In genomic region chr10:102984086-102984485, GRCh38 we compare ENCODE assay signal across 15 cellular contexts.
DNase-seq lines count a peak whose midpoint lies in the region; ATAC-seq and TF ChIP-seq lines count a peak whose summit lies in the region.
"Had no signal": no experiment of that assay in that cellular context is flagged by ENCODE, and none has a peak within 500 bp of the region (broad histone marks: within the 10 kb centered on the region; RNA-seq: fewer than 3 reads in every experiment).

No MANE protein-coding gene starts in this region.

- H3K4me1 ChIP-seq in HEK293 (ENCODE audit: control insufficient read depth, insufficient read depth, low read length) (peaks cover 3% of the 10 kb centered on the region; the same call in 1 of the 2 replicates), mucosa of descending colon (ENCODE audit: low read depth) (no peaks in the 10 kb centered on the region)
- H3K4me1 ChIP-seq: HAP-1 had no signal

- no peak overlapping the region for H3K4me3 Mint-ChIP-seq in activated T-helper 1 cell treated with anti-CD3 and anti-CD28 coated beads, Interleukin-12 subunit alpha, Interleukin-12 subunit beta, Interleukin-2, Interleukin-4 antibody, amounts not matched to agents 30 ng/mL and 10 ng/mL and 1 ng/mL, durations not matched to agents 14 hours and 24 hours and 36 hours
- H3K4me3 Mint-ChIP-seq: CD4-positive, CD25-positive, alpha-beta regulatory T cell; CD8-positive, alpha-beta T cell had no signal

- H3K4me3 ChIP-seq in HEK293 (ENCODE audit: low read depth, low read length) (no peak overlapping the region), mucosa of descending colon (no peak overlapping the region), coronary artery (no peak overlapping the region)
- H3K4me3 ChIP-seq: HAP-1 had no signal

- H3K9me3 ChIP-seq in HEK293 (ENCODE audit: control insufficient read depth, insufficient read depth, low read depth, low read length): no peaks in the 10 kb centered on the region
- no peaks in the 10 kb centered on the region for H3K9me3 ChIP-seq in mucosa of descending colon
- H3K9me3 ChIP-seq: Caco-2, HAP-1 had no signal

- H3K27ac ChIP-seq in 22Rv1 (peak overlapping the region; percentile 64), HEK293 (ENCODE audit: extremely low read depth, low read depth, low read length) (no peak overlapping the region), VCaP (peak overlapping the region; percentile 66), coronary artery (no peak overlapping the region)

- H3K27ac Mint-ChIP-seq in activated T-helper 1 cell treated with anti-CD3 and anti-CD28 coated beads, Interleukin-12 subunit alpha, Interleukin-12 subunit beta, Interleukin-2, Interleukin-4 antibody, amounts not matched to agents 30 ng/mL and 10 ng/mL and 1 ng/mL, durations not matched to agents 14 hours and 24 hours and 36 hours: no peak overlapping the region
- H3K27ac Mint-ChIP-seq: CD4-positive, CD25-positive, alpha-beta regulatory T cell; CD8-positive, alpha-beta T cell had no signal

- no peaks in the 10 kb centered on the region for H3K4me1 Mint-ChIP-seq in activated T-helper 1 cell treated with anti-CD3 and anti-CD28 coated beads, Interleukin-12 subunit alpha, Interleukin-12 subunit beta, Interleukin-2, Interleukin-4 antibody, amounts not matched to agents 30 ng/mL and 10 ng/mL and 1 ng/mL, durations not matched to agents 14 hours and 24 hours and 36 hours (ENCODE audit: low read depth)

- no peaks in the 10 kb centered on the region for H3K36me3 Mint-ChIP-seq in activated T-helper 1 cell treated with anti-CD3 and anti-CD28 coated beads, Interleukin-12 subunit alpha, Interleukin-12 subunit beta, Interleukin-2, Interleukin-4 antibody, amounts not matched to agents 30 ng/mL and 10 ng/mL and 1 ng/mL, durations not matched to agents 14 hours and 24 hours and 36 hours (ENCODE audit: low read depth)
- H3K36me3 Mint-ChIP-seq: CD8-positive, alpha-beta T cell had no signal

- H3K36me3 ChIP-seq in HEK293 (ENCODE audit: control insufficient read depth in 2 of 2, insufficient read depth in 1 of 2, low read length in 2 of 2): no peaks in the 10 kb centered on the region
- no peaks in the 10 kb centered on the region for H3K36me3 ChIP-seq in mucosa of descending colon (ENCODE audit: low read depth)
- H3K36me3 ChIP-seq: HAP-1 had no signal

- intact Hi-C loops in mucosa of descending colon (cut with DNase I, micrococcal nuclease): no loop called here
- intact Hi-C loops in activated T-helper 1 cell treated with anti-CD3 and anti-CD28 coated beads, Interleukin-12 subunit alpha, Interleukin-12 subunit beta, Interleukin-2, Interleukin-4 antibody, amounts not matched to agents 30 ng/mL and 10 ng/mL and 1 ng/mL, durations not matched to agents 14 hours and 24 hours and 36 hours (cut with micrococcal nuclease): no loop called here

- no peaks in the 10 kb centered on the region for H3K9me3 Mint-ChIP-seq in activated T-helper 1 cell treated with anti-CD3 and anti-CD28 coated beads, Interleukin-12 subunit alpha, Interleukin-12 subunit beta, Interleukin-2, Interleukin-4 antibody, amounts not matched to agents 30 ng/mL and 10 ng/mL and 1 ng/mL, durations not matched to agents 14 hours and 24 hours and 36 hours
- H3K9me3 Mint-ChIP-seq: CD8-positive, alpha-beta T cell had no signal

- ATAC-seq in mucosa of descending colon: peak; percentile 87
- ATAC-seq: CD8-positive, alpha-beta T cell had no signal

- CTCF ChIA-PET in HEK293 (lab: Yijun Ruan, JAX): interaction anchor here (0.8 kb wide), 1 partner anchor 66 kb away, joined by 3 read pairs; the partner anchor contains the start of gene CNNM2

- no peak for TF ChIP-seq CTCF in 22Rv1 (IDR thresholded peaks at IDR 0.05)
- no peak for TF ChIP-seq CTCF in HEK293 (tag by site-specific recombination; IDR thresholded peaks at IDR 0.05)
- TF ChIP-seq CTCF in VCaP (conservative IDR thresholded peaks at IDR 0.05): no peak
- TF ChIP-seq CTCF in mucosa of descending colon (IDR thresholded peaks at IDR 0.05): no peak
- TF ChIP-seq CTCF in coronary artery (IDR thresholded peaks at IDR 0.05): no peak

- DNase-seq in mucosa of descending colon (no peak), T-helper 9 cell (no peak), coronary artery (ENCODE audit: low spot score) (no peak)
- DNase-seq in activated T-helper 1 cell treated with anti-CD3 and anti-CD28 coated beads, Interleukin-12 subunit alpha, Interleukin-12 subunit beta, Interleukin-2, Interleukin-4 antibody, amounts not matched to agents 30 ng/mL and 10 ng/mL and 1 ng/mL, durations not matched to agents 14 hours and 24 hours and 36 hours (ENCODE audit: low spot score): no peak
- DNase-seq: C1 segment of cervical spinal cord; Caco-2; CD4-positive, CD25-positive, alpha-beta regulatory T cell; CD8-positive, alpha-beta T cell; DMS153; DND-41; GOT3 had no signal

- peaks cover 2% of the 10 kb centered on the region for H3K27me3 Mint-ChIP-seq in activated T-helper 1 cell treated with anti-CD3 and anti-CD28 coated beads, Interleukin-12 subunit alpha, Interleukin-12 subunit beta, Interleukin-2, Interleukin-4 antibody, amounts not matched to agents 30 ng/mL and 10 ng/mL and 1 ng/mL, durations not matched to agents 14 hours and 24 hours and 36 hours (ENCODE audit: insufficient read depth)
- H3K27me3 Mint-ChIP-seq: CD4-positive, CD25-positive, alpha-beta regulatory T cell had no signal

- POLR2A ChIA-PET in HEK293 (lab: Yijun Ruan, JAX): no interaction called here

TF ChIP-seq in HEK293, 187 proteins besides CTCF, POLR2A, EP300 and RAD21:
- TF ChIP-seq OVOL3 (tag by site-specific recombination; IDR thresholded peaks at IDR 0.05): 0 out of 2 replicates have a peak, but pooled peaks have one; percentile 20
- no peak for TF ChIP-seq ZNF664 (tag by site-specific recombination; IDR thresholded peaks at IDR 0.05)
- TF ChIP-seq PRDM6 (tag by site-specific recombination; IDR thresholded peaks at IDR 0.05): peak; percentile 86
- TF ChIP-seq ZNF600 (tag by site-specific recombination; IDR thresholded peaks at IDR 0.05): no peak
- peak; percentile 93 for TF ChIP-seq WT1 (tag by site-specific recombination; IDR thresholded peaks at IDR 0.05)
- TF ChIP-seq ZNF10 (tag by site-specific recombination; IDR thresholded peaks at IDR 0.05): 0 out of 2 replicates have a peak, but pooled peaks have one; percentile 59
- no peak for TF ChIP-seq ZFP69B (tag by site-specific recombination; IDR thresholded peaks at IDR 0.05)
- peak; percentile 87 for TF ChIP-seq OSR2 (tag by site-specific recombination; IDR thresholded peaks at IDR 0.05)
- peak; percentile 49; the same call in 1 of the 2 replicates for TF ChIP-seq ZNF513 (tag by site-specific recombination; IDR thresholded peaks at IDR 0.05)
- TF ChIP-seq ZNF843 (tag by site-specific recombination; IDR thresholded peaks at IDR 0.05): 0 out of 2 replicates have a peak, but pooled peaks have one; percentile 35

Comparison
In these comparisons a context has a peak if more than half of its experiments do, and no peak if none do; other contexts are left out.
1. H3K27ac ChIP-seq: peak in 22Rv1 (single experiment) and VCaP (single experiment); none in HEK293 (single experiment) and coronary artery (0 of 2).